In genomic region chr17:78745407-78746088, GRCh38 we compare ENCODE assay signal across 8 cellular contexts. TPM values are rescaled to one million over a fixed set of nuclear protein-coding genes. Genes with fewer than 3 reads are reported as not detected.
A peak's percentile ranks its signal among the peaks of the same experiment; 100 is the strongest.
DNase-seq lines count a peak whose midpoint lies in the region; ATAC-seq and TF ChIP-seq lines count a peak whose summit lies in the region.

No MANE protein-coding gene starts in this region.

- CTCF ChIA-PET in PC-3 (lab: Charles Lee): interaction anchor here (1.0 kb wide), 1 partner anchor 10 kb away, joined by 3 read pairs; no protein-coding TSS in a partner anchor

- POLR2A ChIA-PET in PC-3 (lab: Charles Lee; ENCODE audit: unreplicated experiment): no interaction called here

- H3K36me3 ChIP-seq in PC-3 (ENCODE audit: low read depth, low read length) (no peaks in the 10 kb centered on the region), thyroid gland (no peaks in the 10 kb centered on the region)

- H3K9me2 ChIP-seq in PC-3 (replicated peaks; ENCODE audit: low read length): no peaks in the 10 kb centered on the region

- no peak overlapping the region for H3K4me2 ChIP-seq in PC-3 (ENCODE audit: low read length)

- TF ChIP-seq CTCF in PC-3 (conservative IDR thresholded peaks at IDR 0.05; ENCODE audit: low read depth, low read length) (peak; percentile 79), thyroid gland (IDR thresholded peaks at IDR 0.05) (peak; percentile 23 to 68 (median 50))

- H3K27ac ChIP-seq in PC-3 (ENCODE audit: low read length) (no peak overlapping the region), thyroid gland (peak overlapping the region; percentile 1 to 72 (median 42))

- 0 out of 2 replicates have a peak, but pooled peaks cover 4% of the 10 kb centered on the region for H3K79me2 ChIP-seq in PC-3 (ENCODE audit: low read length)

- H3F3A ChIP-seq in PC-3 (ENCODE audit: low read length, unreplicated experiment): no peaks in the 10 kb centered on the region

- H4K20me1 ChIP-seq in PC-3 (ENCODE audit: low read length): no peaks in the 10 kb centered on the region

- ATAC-seq in PC-3 (peak; percentile 18), left lobe of liver (peak; percentile 50), sciatic nerve (no peak), GM21447 (IDR thresholded peaks at IDR 0.05; ENCODE audit: unreplicated experiment) (no peak)

- WGBS in thyroid gland, 2 donors: 58 to 59% methylated on average over 12 of the region's 12 CpGs

- TF ChIP-seq POLR2A in thyroid gland (IDR thresholded peaks at IDR 0.05): no peak

- H3K4me1 ChIP-seq in PC-3 (ENCODE audit: insufficient read depth, low read length) (peaks cover 11% of the 10 kb centered on the region), thyroid gland (peaks cover 41 to 51% of the 10 kb centered on the region in 2 donors)

- no peak overlapping the region for H3K9ac ChIP-seq in PC-3 (ENCODE audit: low read length)

- intact Hi-C loops in PC-3 (cut with micrococcal nuclease) (loop anchor here (1.0 to 2.0 kb wide), 4 partner anchors 28 to 248 kb away; no protein-coding TSS in a partner anchor), thyroid gland (cut with DNase I) (loop anchor here (10.0 kb wide), 1 partner anchor 251 kb away; no protein-coding TSS in a partner anchor), sciatic nerve (cut with DNase I) (no loop called here)

- H3K27me3 ChIP-seq in PC-3 (ENCODE audit: low read length) (no peaks in the 10 kb centered on the region), thyroid gland (no peaks in the 10 kb centered on the region)

- H3K4me3 ChIP-seq in PC-3 (ENCODE audit: low read length) (no peak overlapping the region), thyroid gland (replicated peaks in 1 of 3) (no peak overlapping the region)

- no peak overlapping the region for H2AFZ ChIP-seq in PC-3 (ENCODE audit: low read length)

- no TSS peak for BruUV-seq in PC-3 (replicated peaks; lab: Mats Ljungman, UMichigan)

- no peaks in the 10 kb centered on the region for H3K9me3 ChIP-seq in PC-3 (ENCODE audit: low read length)
- no peaks in the 10 kb centered on the region for H3K9me3 ChIP-seq in thyroid gland

- peak; percentile 50 for DNase-seq in activated T-cell treated with anti-CD3 and anti-CD28 coated beads for 4 hours
- no peak for DNase-seq in activated T-cell treated with anti-CD3 and anti-CD28 coated beads, Interleukin-2, amount 50 U/mL, for 48 hours
- DNase-seq in PC-3: peak; percentile 65
- peak; percentile 63 for DNase-seq in astrocyte of the hippocampus (ENCODE audit: low read depth, low spot score)
- DNase-seq in left lobe of liver (ENCODE audit: low spot score): no peak
- DNase-seq in thyroid gland: peak in 1 of 2 donors; percentile 57
- DNase-seq in sciatic nerve (ENCODE audit: low spot score): no peak

RNA-seq across cellular contexts. Expression of gene CYTH1, which starts 36.5 kb away (rescaled TPM):
- total RNA-seq in PC-3 (2014; rRNA removed) (29.7 and 37.7 TPM in 2 replicates), left lobe of liver (32.1 TPM), thyroid gland (10 to 100 TPM; 69.0 to 94.5 (median 75.7) TPM), sciatic nerve (75.9 TPM)

Comparison
In these comparisons a context has a peak if more than half of its experiments do, and no peak if none do; other contexts are left out.
1. DNase-seq: peak in activated T-cell treated with anti-CD3 and anti-CD28 coated beads for 4 hours (single experiment), PC-3 (single experiment) and astrocyte of the hippocampus (single experiment); none in activated T-cell treated with anti-CD3 and anti-CD28 coated beads, Interleukin-2, amount 50 U/mL, for 48 hours (0 of 2), left lobe of liver (single experiment) and sciatic nerve (single experiment).
2. ATAC-seq: peak in PC-3 (single experiment) and left lobe of liver (single experiment); none in sciatic nerve (single experiment) and GM21447 (single experiment).